In the genomic region with DNA sequence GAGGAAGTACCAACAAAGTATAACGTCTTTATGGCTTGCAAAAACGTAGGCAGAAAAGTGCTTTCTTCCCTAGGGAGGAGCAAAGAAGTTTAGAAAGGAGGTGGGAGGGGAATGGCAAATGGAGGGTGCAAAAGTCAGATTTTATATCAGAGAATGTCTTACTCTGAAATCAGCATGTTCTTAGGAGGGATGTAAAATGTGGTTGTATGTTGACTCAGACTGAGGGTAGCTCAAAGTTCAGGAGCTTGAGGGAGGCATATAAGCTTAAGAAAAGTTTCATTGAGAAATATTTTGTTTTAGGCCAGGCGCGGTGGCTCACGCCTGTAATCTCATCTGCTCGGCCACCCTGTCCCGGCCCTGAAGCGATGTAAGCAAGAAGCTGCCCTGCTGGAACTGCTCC, we compare ENCODE assay signal across 9 cellular contexts. TPM values are rescaled to one million over a fixed set of nuclear protein-coding genes. Genes with fewer than 3 reads are reported as not detected.
A peak's percentile ranks its signal among the peaks of the same experiment; 100 is the strongest.
DNase-seq lines count a peak whose midpoint lies in the region; ATAC-seq and TF ChIP-seq lines count a peak whose summit lies in the region.
"Had no signal": no experiment of that assay in that cellular context is flagged by ENCODE, and none has a peak within 500 bp of the region (broad histone marks: within the 10 kb centered on the region; RNA-seq: fewer than 3 reads in every experiment).

No MANE protein-coding gene starts in this region.

- peaks cover 17% of the 10 kb centered on the region for H3K4me1 Mint-ChIP-seq in stimulated activated naive CD8-positive, alpha-beta T cell treated with anti-CD3 and anti-CD28 coated beads, Interleukin-15, Interleukin-2, amounts not matched to agents 100 ng/mL and 50 ng/mL, for 24 hours (ENCODE audit: low read depth)
- peaks cover 17% of the 10 kb centered on the region for H3K4me1 Mint-ChIP-seq in activated naive CD8-positive, alpha-beta T cell treated with anti-CD3 and anti-CD28 coated beads, Interleukin-2, amount 10 ng/mL, durations not matched to agents 7 days and 5 days
- H3K4me1 Mint-ChIP-seq in type B pancreatic cell (ENCODE audit: unreplicated experiment), result peaks cover 28% of the 10 kb centered on the region

- H3K9me3 ChIP-seq in left lung, result peaks cover 0 to 36% of the 10 kb centered on the region in 2 donors
- no peaks in the 10 kb centered on the region for H3K9me3 ChIP-seq in tibial nerve

- H3K27me3 Mint-ChIP-seq in stimulated activated naive CD8-positive, alpha-beta T cell treated with anti-CD3 and anti-CD28 coated beads, Interleukin-15, Interleukin-2, amounts not matched to agents 100 ng/mL and 50 ng/mL, for 24 hours, result no peaks in the 10 kb centered on the region
- no peaks in the 10 kb centered on the region for H3K27me3 Mint-ChIP-seq in activated naive CD8-positive, alpha-beta T cell treated with anti-CD3 and anti-CD28 coated beads, Interleukin-2, amount 10 ng/mL, durations not matched to agents 7 days and 5 days
- H3K27me3 Mint-ChIP-seq in type B pancreatic cell, result no peaks in the 10 kb centered on the region

- no peak for DNase-seq in stimulated activated naive CD8-positive, alpha-beta T cell treated with anti-CD3 and anti-CD28 coated beads, Interleukin-15, Interleukin-2, amounts not matched to agents 100 U/mL and 50 U/mL, for 24 hours
- no peak for DNase-seq in activated naive CD8-positive, alpha-beta T cell treated with anti-CD3 and anti-CD28 coated beads, Interleukin-2, amount 10 ng/mL, durations not matched to agents 7 days and 5 days
- no peak for DNase-seq in left lung
- DNase-seq in type B pancreatic cell (ENCODE audit: extremely low spot score, unreplicated experiment), result no peak
- no peak for DNase-seq in NCI-H1436 (lab: John Stamatoyannopoulos, UW)
- no peak for DNase-seq in activated effector memory CD4-positive, alpha-beta T cell treated with anti-CD3 and anti-CD28 coated beads, Interleukin-2, amount 50 U/mL, for 16 hours
- DNase-seq in tibial nerve (ENCODE audit: low spot score in 2 of 2), result no peak
- DNase-seq: NCI-H510A treated with DMSO at 0.1 percent for 48 hours had no signal

- H3K27me3 ChIP-seq in left lung, result no peaks in the 10 kb centered on the region
- no peaks in the 10 kb centered on the region for H3K27me3 ChIP-seq in tibial nerve

- intact Hi-C loops in left lung (cut with DNase I), result no loop called here

- H3K27ac ChIP-seq in left lung, result peak overlapping the region in 1 of 2 donors; percentile 47
- no peak overlapping the region for H3K27ac ChIP-seq in tibial nerve

- H3K9me3 Mint-ChIP-seq in stimulated activated naive CD8-positive, alpha-beta T cell treated with anti-CD3 and anti-CD28 coated beads, Interleukin-15, Interleukin-2, amounts not matched to agents 100 ng/mL and 50 ng/mL, for 24 hours, result peaks cover 4% of the 10 kb centered on the region
- H3K9me3 Mint-ChIP-seq in activated naive CD8-positive, alpha-beta T cell treated with anti-CD3 and anti-CD28 coated beads, Interleukin-2, amount 10 ng/mL, durations not matched to agents 7 days and 5 days, result peaks cover 21% of the 10 kb centered on the region
- peaks cover 17% of the 10 kb centered on the region for H3K9me3 Mint-ChIP-seq in type B pancreatic cell

- 52 to 56% methylated on average over 8 of the region's 8 CpGs for WGBS in tibial nerve, 2 donors

- no peak overlapping the region for H3K27ac Mint-ChIP-seq in stimulated activated naive CD8-positive, alpha-beta T cell treated with anti-CD3 and anti-CD28 coated beads, Interleukin-15, Interleukin-2, amounts not matched to agents 100 ng/mL and 50 ng/mL, for 24 hours
- no peak overlapping the region for H3K27ac Mint-ChIP-seq in activated naive CD8-positive, alpha-beta T cell treated with anti-CD3 and anti-CD28 coated beads, Interleukin-2, amount 10 ng/mL, durations not matched to agents 7 days and 5 days
- H3K27ac Mint-ChIP-seq in type B pancreatic cell, result peak overlapping the region; percentile 70

- TF ChIP-seq CTCF in left lung (IDR thresholded peaks at IDR 0.05), result no peak
- TF ChIP-seq CTCF in type B pancreatic cell (conservative IDR thresholded peaks at IDR 0.05), result no peak
- no peak for TF ChIP-seq CTCF in tibial nerve (IDR thresholded peaks at IDR 0.05)

- H3K4me1 ChIP-seq in left lung (peaks cover 0 to 15% of the 10 kb centered on the region in 2 donors), tibial nerve (peaks cover 0 to 24% (median 2%) of the 10 kb centered on the region in 4 donors)

- no peak for TF ChIP-seq EP300 in tibial nerve (IDR thresholded peaks at IDR 0.05)

- peaks cover 35% of the 10 kb centered on the region for H3K36me3 Mint-ChIP-seq in stimulated activated naive CD8-positive, alpha-beta T cell treated with anti-CD3 and anti-CD28 coated beads, Interleukin-15, Interleukin-2, amounts not matched to agents 100 ng/mL and 50 ng/mL, for 24 hours (ENCODE audit: low read depth)
- peaks cover 50% of the 10 kb centered on the region for H3K36me3 Mint-ChIP-seq in activated naive CD8-positive, alpha-beta T cell treated with anti-CD3 and anti-CD28 coated beads, Interleukin-2, amount 10 ng/mL, durations not matched to agents 7 days and 5 days
- peaks cover 42% of the 10 kb centered on the region for H3K36me3 Mint-ChIP-seq in type B pancreatic cell

- no peak for ATAC-seq in stimulated activated naive CD8-positive, alpha-beta T cell treated with anti-CD3 and anti-CD28 coated beads, Interleukin-15, Interleukin-2, amounts not matched to agents 100 U/mL and 50 U/mL, for 24 hours
- ATAC-seq in activated naive CD8-positive, alpha-beta T cell treated with anti-CD3 and anti-CD28 coated beads, Interleukin-2, amount 10 ng/mL, durations not matched to agents 7 days and 5 days (ENCODE audit: low read depth), result no peak
- no peak for ATAC-seq in left lung

- H3K36me3 ChIP-seq in left lung (no peaks in the 10 kb centered on the region), tibial nerve (no peaks in the 10 kb centered on the region)

- peak overlapping the region; percentile 59 for H3K4me3 Mint-ChIP-seq in stimulated activated naive CD8-positive, alpha-beta T cell treated with anti-CD3 and anti-CD28 coated beads, Interleukin-15, Interleukin-2, amounts not matched to agents 100 ng/mL and 50 ng/mL, for 24 hours
- peak overlapping the region; percentile 96 for H3K4me3 Mint-ChIP-seq in activated naive CD8-positive, alpha-beta T cell treated with anti-CD3 and anti-CD28 coated beads, Interleukin-2, amount 10 ng/mL, durations not matched to agents 7 days and 5 days
- peak overlapping the region; percentile 97 for H3K4me3 Mint-ChIP-seq in type B pancreatic cell

- H3K4me3 ChIP-seq in left lung (peak overlapping the region; percentile 37 to 53), tibial nerve (no peak overlapping the region)

- POLR2A ChIA-PET in activated naive CD8-positive, alpha-beta T cell treated with anti-CD3 and anti-CD28 coated beads, Interleukin-2, amount 10 ng/mL, durations not matched to agents 7 days and 5 days (lab: Charles Lee), result interaction anchor here (0.7 to 3.0 kb wide), 3 partner anchors 88 to 459 kb away, joined by 4 to 31 read pairs (median 28); a partner anchor contains a TSS

- TF ChIP-seq POLR2A in tibial nerve (IDR thresholded peaks at IDR 0.05), result no peak

RNA-seq across cellular contexts. Expression of a gene that starts 1.7 kb away (rescaled TPM):
- 10 to 100 TPM; 19.8 to 21.0 TPM for total RNA-seq in activated naive CD8-positive, alpha-beta T cell treated with anti-CD3 and anti-CD28 coated beads, Interleukin-2, amount 10 ng/mL, durations not matched to agents 7 days and 5 days
- 10 to 100 TPM in 1 of 2 donors, 1 to 10 TPM in 1; 4.3 to 11.8 TPM for total RNA-seq in left lung
- 13.3 and 23.7 TPM in 2 replicates for total RNA-seq in type B pancreatic cell (ENCODE audit: low replicate concordance)
- total RNA-seq in tibial nerve, result 1 to 10 TPM; 1.1 to 4.4 (median 1.7) TPM

RNA-seq across cellular contexts. Expression of a gene that starts 40.2 kb away (rescaled TPM):
- total RNA-seq in activated naive CD8-positive, alpha-beta T cell treated with anti-CD3 and anti-CD28 coated beads, Interleukin-2, amount 10 ng/mL, durations not matched to agents 7 days and 5 days, result 10 to 100 TPM; 13.1 to 16.9 TPM
- total RNA-seq in left lung, result 10 to 100 TPM in 1 of 2 donors, 1 to 10 TPM in 1; 6.2 to 11.7 TPM
- 10.8 and 16.2 TPM in 2 replicates for total RNA-seq in type B pancreatic cell (ENCODE audit: low replicate concordance)
- 10 to 100 TPM in 2 of 4 donors, 1 to 10 TPM in 2; 1.5 to 14.1 (median 11.3) TPM for total RNA-seq in tibial nerve

Comparison
In these comparisons a context has a peak if more than half of its experiments do, and no peak if none do; other contexts are left out.
1. H3K4me3 ChIP-seq: peak in left lung (2 of 2); none in tibial nerve (0 of 4).
2. Peak in every context shown above with its lines, with median percentiles within 50 percentile points of each other: H3K4me3 Mint-ChIP-seq.